Comparison of ENCODE assay signal across 8 cellular contexts in the genomic region with DNA sequence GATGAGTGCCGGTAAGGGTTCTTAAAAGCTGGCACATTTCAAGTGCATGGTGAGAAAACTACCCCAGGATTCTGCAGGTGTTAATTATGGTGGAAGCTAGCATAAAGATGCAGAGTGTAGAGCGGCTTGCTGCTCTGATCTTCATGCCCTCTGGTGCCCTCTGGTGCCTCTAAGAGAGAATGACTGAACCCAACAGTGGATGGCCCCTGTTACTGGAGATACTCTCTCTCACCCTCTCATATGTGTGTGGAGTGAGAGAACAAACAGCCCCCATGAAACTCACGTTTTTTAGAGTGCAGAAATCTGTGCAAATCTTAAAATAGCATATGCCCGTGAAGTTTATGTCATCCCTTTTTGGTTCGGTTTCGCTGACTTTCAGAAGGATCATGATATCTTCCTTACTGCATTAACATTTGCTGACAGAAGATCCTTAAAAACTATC.
DNase-seq lines count a peak whose midpoint lies in the region; ATAC-seq and TF ChIP-seq lines count a peak whose summit lies in the region.

No MANE protein-coding gene starts in this region.

- H3K4me1 ChIP-seq in upper lobe of left lung, result no peaks in the 10 kb centered on the region

- 39% methylated on average over 6 of the region's 6 CpGs for WGBS in upper lobe of left lung, 2 donors

- H3K4me3 Mint-ChIP-seq in neural crest cell, result no peak overlapping the region

- H3K4me1 Mint-ChIP-seq in neural crest cell, result peaks cover 6% of the 10 kb centered on the region

- H3K4me3 ChIP-seq in fibroblast of mammary gland (ENCODE audit: control insufficient read depth, low read depth, low read length) (no peak overlapping the region), upper lobe of left lung (no peak overlapping the region)

- no peaks in the 10 kb centered on the region for H3K27me3 Mint-ChIP-seq in neural crest cell (ENCODE audit: low read depth)

- DNase-seq in EH (ENCODE audit: low read depth), result peak; percentile 72
- DNase-seq in HS-5 (ENCODE audit: low read depth), result peak; percentile 18
- peak; percentile 44 for DNase-seq in NOMO-1 treated with dmso at 0.1 percent for 144 hours (lab: John Stamatoyannopoulos, UW; ENCODE audit: unreplicated experiment)
- DNase-seq in activated T-cell treated with anti-CD3 and anti-CD28 coated beads for 1 hour (ENCODE audit: low read depth), result peak; percentile 3
- DNase-seq in fibroblast of mammary gland (ENCODE audit: low read depth), result peak; percentile 63
- peak; percentile 44 for DNase-seq in neural crest cell (ENCODE audit: low read depth, low spot score)
- peak in 1 of 2 donors; percentile 49 for DNase-seq in upper lobe of left lung

- no peak overlapping the region for H3K27ac Mint-ChIP-seq in neural crest cell (ENCODE audit: unreplicated experiment)

- H3K9me3 ChIP-seq in upper lobe of left lung, result no peaks in the 10 kb centered on the region

- ATAC-seq in GM21528 (IDR thresholded peaks at IDR 0.05; ENCODE audit: low FRiP score, unreplicated experiment) (peak; percentile 96), upper lobe of left lung (ENCODE audit: low FRiP score in 2 of 2) (peak; percentile 87 to 92)

- H3K36me3 Mint-ChIP-seq in neural crest cell (ENCODE audit: low read depth), result no peaks in the 10 kb centered on the region

- no peak for TF ChIP-seq POLR2A in upper lobe of left lung (IDR thresholded peaks at IDR 0.05)

- H3K36me3 ChIP-seq in upper lobe of left lung, result no peaks in the 10 kb centered on the region

- H3K9me3 Mint-ChIP-seq in neural crest cell, result no peaks in the 10 kb centered on the region

- TF ChIP-seq CTCF in fibroblast of mammary gland (conservative IDR thresholded peaks at IDR 0.05; ENCODE audit: control insufficient read depth, insufficient read depth, low read depth, low read length), result peak; percentile 84
- TF ChIP-seq CTCF in neural crest cell (conservative IDR thresholded peaks at IDR 0.05), result peak; percentile 81
- TF ChIP-seq CTCF in upper lobe of left lung (IDR thresholded peaks at IDR 0.05), result peak; percentile 46 to 66 (median 56)

- H3K27ac ChIP-seq in upper lobe of left lung, result no peak overlapping the region

- TF ChIP-seq EP300 in upper lobe of left lung (IDR thresholded peaks at IDR 0.05), result no peak

- no peaks in the 10 kb centered on the region for H3K27me3 ChIP-seq in upper lobe of left lung
